ENCODE assay signal across 9 cellular contexts in genomic region chr15:101613130-101614000, GRCh38. TPM values are rescaled to one million over a fixed set of nuclear protein-coding genes. Genes with fewer than 3 reads are reported as not detected.
DNase-seq lines count a peak whose midpoint lies in the region; ATAC-seq lines count a peak whose summit lies in the region.
"Had no signal": no experiment of that assay in that cellular context is flagged by ENCODE, and none has a peak within 500 bp of the region (broad histone marks: within the 10 kb centered on the region; RNA-seq: fewer than 3 reads in every experiment).

No MANE protein-coding gene starts in this region.

- H3K27me3 Mint-ChIP-seq in T-helper 17 cell = no peaks in the 10 kb centered on the region
- H3K27me3 Mint-ChIP-seq: memory B cell had no signal

- H3K9me3 ChIP-seq in T-helper 17 cell (ENCODE audit: control insufficient read depth, low read length, poor library complexity, severe bottlenecking) = no peaks in the 10 kb centered on the region

- ATAC-seq in T-helper 17 cell (no peak), HG03135 (IDR thresholded peaks at IDR 0.05; ENCODE audit: unreplicated experiment) (no peak), GM21528 (IDR thresholded peaks at IDR 0.05; ENCODE audit: low FRiP score, unreplicated experiment) (no peak)

- H3K4me3 Mint-ChIP-seq in T-helper 17 cell = no peak overlapping the region
- H3K4me3 Mint-ChIP-seq: memory B cell had no signal

- DNase-seq in EL (peak; percentile 29), NCI-H82 treated with DMSO at 0.1 percent for 48 hours (lab: John Stamatoyannopoulos, UW; ENCODE audit: unreplicated experiment) (peak; percentile 48), foreskin melanocyte (peak; percentile 41), posterior vena cava (ENCODE audit: low spot score) (peak; percentile 93), T-helper 17 cell (no peak), T-helper 1 cell (no peak)

- H3K4me1 Mint-ChIP-seq in T-helper 17 cell = peaks cover 10% of the 10 kb centered on the region
- H3K4me1 Mint-ChIP-seq: memory B cell had no signal

- H3K27ac Mint-ChIP-seq in T-helper 17 cell = no peak overlapping the region
- H3K27ac Mint-ChIP-seq: memory B cell had no signal

- no peaks in the 10 kb centered on the region for H3K36me3 Mint-ChIP-seq in T-helper 17 cell (ENCODE audit: low read depth)

- intact Hi-C loops in posterior vena cava (cut with DNase I) = no loop called here

RNA-seq across cellular contexts. Expression of gene TM2D3, which starts 38.8 kb away (rescaled TPM):
- total RNA-seq in posterior vena cava (10 to 100 TPM; 39.9 to 44.1 TPM), T-helper 17 cell (10 to 100 TPM; 66.0 to 91.0 TPM)

Comparison
In these comparisons a context has a peak if more than half of its experiments do, and no peak if none do; other contexts are left out.
1. DNase-seq: peak in EL (single experiment), NCI-H82 treated with DMSO at 0.1 percent for 48 hours (single experiment), foreskin melanocyte (single experiment) and posterior vena cava (single experiment); none in T-helper 17 cell (0 of 3) and T-helper 1 cell (0 of 5).